In genomic region chr10:121570316-121570715, GRCh38 we compare ENCODE assay signal across 12 cellular contexts.
"Had no signal": no experiment of that assay in that cellular context is flagged by ENCODE, and none has a peak within 500 bp of the region (broad histone marks: within the 10 kb centered on the region; RNA-seq: fewer than 3 reads in every experiment).

No MANE protein-coding gene starts in this region.

- H3K9me3 ChIP-seq: left lung, ovary, thyroid gland, uterus had no signal

- H3K4me1 ChIP-seq: left lung, uterus had no signal

- H3K27ac ChIP-seq: left lung, ovary, thyroid gland, uterus had no signal

- H3K4me3 ChIP-seq: left lung, ovary, thyroid gland, uterus had no signal

- H3K36me3 ChIP-seq: left lung, ovary, thyroid gland, uterus had no signal

- DNase-seq: activated CD4-positive, alpha-beta T cell treated with anti-CD3 and anti-CD28 coated beads for 1 hour; activated CD4-positive, alpha-beta T cell treated with anti-CD3 and anti-CD28 coated beads, Interleukin-2, amount 50 U/mL, for 4 hours; activated naive CD4-positive, alpha-beta T cell treated with Interleukin-2 at 50 U/mL for 16 hours; activated T-cell treated with anti-CD3 and anti-CD28 coated beads for 4 hours; aorta; islet precursor cell; left lung; ovary; T-helper 1 cell; T1000; thyroid gland; uterus had no signal

- ATAC-seq: left lung had no signal

- H3K27me3 ChIP-seq: left lung, ovary, thyroid gland, uterus had no signal
